Comparison of ENCODE assay signal across 3 cellular contexts in the genomic region with DNA sequence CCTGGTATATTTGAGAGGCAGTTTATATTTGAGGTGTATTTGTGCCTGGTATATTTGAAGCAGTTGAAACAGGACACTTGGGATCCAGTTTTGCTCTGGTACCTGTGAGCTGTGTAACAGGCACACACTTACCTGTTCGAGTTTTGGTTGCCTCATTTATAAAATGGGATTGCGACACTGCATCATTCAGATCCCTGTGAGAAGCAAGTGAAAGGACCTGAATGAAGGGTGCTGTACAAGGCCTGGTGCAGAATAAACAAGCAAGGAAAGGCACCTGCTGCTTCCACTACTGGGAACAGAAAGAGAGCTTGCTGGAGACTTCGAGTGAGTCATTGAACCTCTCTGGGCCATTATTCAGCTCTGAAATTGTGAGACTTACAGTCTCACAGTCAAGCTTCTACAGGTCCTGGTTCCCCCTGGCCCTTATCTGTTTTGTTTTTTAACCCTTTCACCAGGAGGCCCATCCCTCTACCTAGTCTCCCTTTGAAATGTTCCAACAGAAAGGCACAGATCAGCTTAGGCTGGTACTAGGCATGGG.
A peak's percentile ranks its signal among the peaks of the same experiment; 100 is the strongest.
TF ChIP-seq lines count a peak whose summit lies in the region.

No MANE protein-coding gene starts in this region.

TF ChIP-seq in HEK293, 187 proteins besides CTCF, POLR2A, EP300 and RAD21:
- TF ChIP-seq SCRT2 (tag by site-specific recombination; IDR thresholded peaks at IDR 0.05) (peak; percentile 26; the same call in 1 of the 2 replicates), ZNF335 (tag by site-specific recombination; conservative IDR thresholded peaks at IDR 0.05) (no peak)

TF ChIP-seq in GM12878, 131 proteins besides CTCF, POLR2A, EP300 and RAD21:
- TF ChIP-seq TCF12 (IDR thresholded peaks at IDR 0.05; ENCODE audit: low read depth, low read length) (no peak), RELA (IDR thresholded peaks at IDR 0.05; ENCODE audit: borderline replicate concordance, partially characterized antibody) (no peak), SUPT20H (IDR thresholded peaks at IDR 0.05; ENCODE audit: borderline replicate concordance, control insufficient read depth, low read depth, low read length) (no peak), BMI1 (IDR thresholded peaks at IDR 0.05; ENCODE audit: borderline replicate concordance) (no peak), RB1 (IDR thresholded peaks at IDR 0.05; ENCODE audit: borderline replicate concordance) (no peak), RFX5 (IDR thresholded peaks at IDR 0.05; ENCODE audit: low read depth, low read length) (no peak), ZSCAN29 (IDR thresholded peaks at IDR 0.05) (no peak), NBN (IDR thresholded peaks at IDR 0.05) (no peak), ASH2L (IDR thresholded peaks at IDR 0.05; ENCODE audit: borderline replicate concordance, low read depth) (no peak), DPF2 (IDR thresholded peaks at IDR 0.05) (no peak)
- TF ChIP-seq, protein P1, sequence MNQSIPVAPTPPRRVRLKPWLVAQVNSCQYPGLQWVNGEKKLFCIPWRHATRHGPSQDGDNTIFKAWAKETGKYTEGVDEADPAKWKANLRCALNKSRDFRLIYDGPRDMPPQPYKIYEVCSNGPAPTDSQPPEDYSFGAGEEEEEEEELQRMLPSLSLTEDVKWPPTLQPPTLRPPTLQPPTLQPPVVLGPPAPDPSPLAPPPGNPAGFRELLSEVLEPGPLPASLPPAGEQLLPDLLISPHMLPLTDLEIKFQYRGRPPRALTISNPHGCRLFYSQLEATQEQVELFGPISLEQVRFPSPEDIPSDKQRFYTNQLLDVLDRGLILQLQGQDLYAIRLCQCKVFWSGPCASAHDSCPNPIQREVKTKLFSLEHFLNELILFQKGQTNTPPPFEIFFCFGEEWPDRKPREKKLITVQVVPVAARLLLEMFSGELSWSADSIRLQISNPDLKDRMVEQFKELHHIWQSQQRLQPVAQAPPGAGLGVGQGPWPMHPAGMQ (IDR thresholded peaks at IDR 0.05; ENCODE audit: borderline replicate concordance), result no peak
- TF ChIP-seq, protein P2, sequence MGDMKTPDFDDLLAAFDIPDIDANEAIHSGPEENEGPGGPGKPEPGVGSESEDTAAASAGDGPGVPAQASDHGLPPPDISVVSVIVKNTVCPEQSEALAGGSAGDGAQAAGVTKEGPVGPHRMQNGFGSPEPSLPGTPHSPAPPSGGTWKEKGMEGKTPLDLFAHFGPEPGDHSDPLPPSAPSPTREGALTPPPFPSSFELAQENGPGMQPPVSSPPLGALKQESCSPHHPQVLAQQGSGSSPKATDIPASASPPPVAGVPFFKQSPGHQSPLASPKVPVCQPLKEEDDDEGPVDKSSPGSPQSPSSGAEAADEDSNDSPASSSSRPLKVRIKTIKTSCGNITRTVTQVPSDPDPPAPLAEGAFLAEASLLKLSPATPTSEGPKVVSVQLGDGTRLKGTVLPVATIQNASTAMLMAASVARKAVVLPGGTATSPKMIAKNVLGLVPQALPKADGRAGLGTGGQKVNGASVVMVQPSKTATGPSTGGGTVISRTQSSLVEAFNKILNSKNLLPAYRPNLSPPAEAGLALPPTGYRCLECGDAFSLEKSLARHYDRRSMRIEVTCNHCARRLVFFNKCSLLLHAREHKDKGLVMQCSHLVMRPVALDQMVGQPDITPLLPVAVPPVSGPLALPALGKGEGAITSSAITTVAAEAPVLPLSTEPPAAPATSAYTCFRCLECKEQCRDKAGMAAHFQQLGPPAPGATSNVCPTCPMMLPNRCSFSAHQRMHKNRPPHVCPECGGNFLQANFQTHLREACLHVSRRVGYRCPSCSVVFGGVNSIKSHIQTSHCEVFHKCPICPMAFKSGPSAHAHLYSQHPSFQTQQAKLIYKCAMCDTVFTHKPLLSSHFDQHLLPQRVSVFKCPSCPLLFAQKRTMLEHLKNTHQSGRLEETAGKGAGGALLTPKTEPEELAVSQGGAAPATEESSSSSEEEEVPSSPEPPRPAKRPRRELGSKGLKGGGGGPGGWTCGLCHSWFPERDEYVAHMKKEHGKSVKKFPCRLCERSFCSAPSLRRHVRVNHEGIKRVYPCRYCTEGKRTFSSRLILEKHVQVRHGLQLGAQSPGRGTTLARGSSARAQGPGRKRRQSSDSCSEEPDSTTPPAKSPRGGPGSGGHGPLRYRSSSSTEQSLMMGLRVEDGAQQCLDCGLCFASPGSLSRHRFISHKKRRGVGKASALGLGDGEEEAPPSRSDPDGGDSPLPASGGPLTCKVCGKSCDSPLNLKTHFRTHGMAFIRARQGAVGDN (IDR thresholded peaks at IDR 0.05), result no peak
- TF ChIP-seq, protein P3, sequence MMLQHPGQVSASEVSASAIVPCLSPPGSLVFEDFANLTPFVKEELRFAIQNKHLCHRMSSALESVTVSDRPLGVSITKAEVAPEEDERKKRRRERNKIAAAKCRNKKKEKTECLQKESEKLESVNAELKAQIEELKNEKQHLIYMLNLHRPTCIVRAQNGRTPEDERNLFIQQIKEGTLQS (IDR thresholded peaks at IDR 0.05; ENCODE audit: borderline replicate concordance, extremely low read depth, low read depth, low read length), result no peak
TF ChIP-seq in GM12878: peak in this region for 0.

TF ChIP-seq in HepG2, 621 proteins besides CTCF, POLR2A, EP300 and RAD21:
- TF ChIP-seq CEBPB (IDR thresholded peaks at IDR 0.05; ENCODE audit: borderline replicate concordance, low read depth, low read length) (peak; percentile 82), CEBPG (CRISPR knock-in tag; IDR thresholded peaks at IDR 0.05) (0 out of 2 replicates have a peak, but pooled peaks have one; percentile 12), ZNF562 (CRISPR knock-in tag; IDR thresholded peaks at IDR 0.05; ENCODE audit: borderline replicate concordance) (no peak), ZNF484 (CRISPR knock-in tag; IDR thresholded peaks at IDR 0.05; ENCODE audit: borderline replicate concordance, low read depth) (no peak), ZNF788 (CRISPR knock-in tag; IDR thresholded peaks at IDR 0.05; ENCODE audit: borderline replicate concordance) (no peak)
- TF ChIP-seq, protein P4, sequence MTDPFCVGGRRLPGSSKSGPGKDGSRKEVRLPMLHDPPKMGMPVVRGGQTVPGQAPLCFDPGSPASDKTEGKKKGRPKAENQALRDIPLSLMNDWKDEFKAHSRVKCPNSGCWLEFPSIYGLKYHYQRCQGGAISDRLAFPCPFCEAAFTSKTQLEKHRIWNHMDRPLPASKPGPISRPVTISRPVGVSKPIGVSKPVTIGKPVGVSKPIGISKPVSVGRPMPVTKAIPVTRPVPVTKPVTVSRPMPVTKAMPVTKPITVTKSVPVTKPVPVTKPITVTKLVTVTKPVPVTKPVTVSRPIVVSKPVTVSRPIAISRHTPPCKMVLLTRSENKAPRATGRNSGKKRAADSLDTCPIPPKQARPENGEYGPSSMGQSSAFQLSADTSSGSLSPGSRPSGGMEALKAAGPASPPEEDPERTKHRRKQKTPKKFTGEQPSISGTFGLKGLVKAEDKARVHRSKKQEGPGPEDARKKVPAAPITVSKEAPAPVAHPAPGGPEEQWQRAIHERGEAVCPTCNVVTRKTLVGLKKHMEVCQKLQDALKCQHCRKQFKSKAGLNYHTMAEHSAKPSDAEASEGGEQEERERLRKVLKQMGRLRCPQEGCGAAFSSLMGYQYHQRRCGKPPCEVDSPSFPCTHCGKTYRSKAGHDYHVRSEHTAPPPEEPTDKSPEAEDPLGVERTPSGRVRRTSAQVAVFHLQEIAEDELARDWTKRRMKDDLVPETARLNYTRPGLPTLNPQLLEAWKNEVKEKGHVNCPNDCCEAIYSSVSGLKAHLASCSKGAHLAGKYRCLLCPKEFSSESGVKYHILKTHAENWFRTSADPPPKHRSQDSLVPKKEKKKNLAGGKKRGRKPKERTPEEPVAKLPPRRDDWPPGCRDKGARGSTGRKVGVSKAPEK (CRISPR knock-in tag; IDR thresholded peaks at IDR 0.05; ENCODE audit: borderline replicate concordance), result no peak
